Comparison of ENCODE assay signal across 22 cellular contexts in genomic region chr1:214379254-214379970, GRCh38.
A peak's percentile ranks its signal among the peaks of the same experiment; 100 is the strongest.
DNase-seq lines count a peak whose midpoint lies in the region; ATAC-seq and TF ChIP-seq lines count a peak whose summit lies in the region.
"Had no signal": no experiment of that assay in that cellular context is flagged by ENCODE, and none has a peak within 500 bp of the region (broad histone marks: within the 10 kb centered on the region; RNA-seq: fewer than 3 reads in every experiment).

No MANE protein-coding gene starts in this region.

- POLR2A ChIA-PET in Panc1 (lab: Charles Lee): no interaction called here

- peak overlapping the region; percentile 15; the same call in 1 of the 2 replicates for H3K9ac ChIP-seq in iPS-20b (ENCODE audit: low read depth, low read length)

- peaks cover 53% of the 10 kb centered on the region for H3K4me1 Mint-ChIP-seq in progenitor cell of endocrine pancreas (ENCODE audit: low read depth)

- no TSS peak for BruUV-seq in Panc1 (replicated peaks; lab: Mats Ljungman, UMichigan)

- in situ Hi-C loops in Panc1 (cut with HindIII; ENCODE audit: low pct_unique_long_range_greater_than_20kb, low sequenced_read_pairs): no loop called here

- peak; percentile 32 for DNase-seq in ELF-1 (ENCODE audit: low read depth, low spot score)
- no peak for DNase-seq in Panc1 (ENCODE audit: low read depth, low spot score)
- no peak for DNase-seq in progenitor cell of endocrine pancreas (ENCODE audit: low spot score, unreplicated experiment)
- no peak for DNase-seq in NCI-H1417 (lab: John Stamatoyannopoulos, UW)
- DNase-seq in midbrain (lab: John Stamatoyannopoulos, UW): no peak
- no peak for DNase-seq in Right ventricle myocardium superior
- DNase-seq: ACHN; activated CD4-positive, alpha-beta T cell treated with anti-CD3 and anti-CD28 coated beads for 48 hours; activated T-cell treated with anti-CD3 and anti-CD28 coated beads, Interleukin-2, amount 50 U/mL, for 48 hours; BE2C; cerebellar nuclear complex; DMS153; dorsolateral prefrontal cortex; glutamatergic neuron; H7; KBM-7; NCI-H2171; NCI-H510A had no signal

- TF ChIP-seq CTCF in Panc1 (IDR thresholded peaks at IDR 0.05) (no peak), progenitor cell of endocrine pancreas (IDR thresholded peaks at IDR 0.05; ENCODE audit: unreplicated experiment) (no peak)

- no peaks in the 10 kb centered on the region for H3K27me3 Mint-ChIP-seq in progenitor cell of endocrine pancreas
- H3K27me3 Mint-ChIP-seq: stimulated activated naive CD8-positive, alpha-beta T cell treated with anti-CD3 and anti-CD28 coated beads, Interleukin-15, Interleukin-2, amounts not matched to agents 100 ng/mL and 50 ng/mL, for 24 hours had no signal

- H3K4me3 ChIP-seq in Panc1 (ENCODE audit: low read depth in 2 of 2, low read length in 2 of 2): no peak overlapping the region
- H3K4me3 ChIP-seq in iPS-20b (ENCODE audit: low read length): no peak overlapping the region
- H3K4me3 ChIP-seq: dorsolateral prefrontal cortex, lung had no signal

- H3K27me3 ChIP-seq in Panc1 (ENCODE audit: control insufficient read depth, insufficient read depth, low read length): no peaks in the 10 kb centered on the region
- H3K27me3 ChIP-seq in iPS-20b (ENCODE audit: insufficient read depth, low read length): no peaks in the 10 kb centered on the region
- H3K27me3 ChIP-seq: dorsolateral prefrontal cortex had no signal

- H3K9me3 ChIP-seq in Panc1 (ENCODE audit: control insufficient read depth, insufficient read depth, low read depth, low read length): no peaks in the 10 kb centered on the region
- no peaks in the 10 kb centered on the region for H3K9me3 ChIP-seq in iPS-20b (ENCODE audit: insufficient read depth, low read depth, low read length)
- H3K9me3 ChIP-seq: BE2C had no signal

- no peaks in the 10 kb centered on the region for H3K9me3 Mint-ChIP-seq in progenitor cell of endocrine pancreas (ENCODE audit: low read depth)
- H3K9me3 Mint-ChIP-seq: stimulated activated naive CD8-positive, alpha-beta T cell treated with anti-CD3 and anti-CD28 coated beads, Interleukin-15, Interleukin-2, amounts not matched to agents 100 ng/mL and 50 ng/mL, for 24 hours had no signal

- CTCF ChIA-PET in Panc1 (lab: Charles Lee): no interaction called here

- ATAC-seq in Panc1: no peak
- ATAC-seq in HG03457 (IDR thresholded peaks at IDR 0.05; ENCODE audit: unreplicated experiment): no peak
- no peak for ATAC-seq in Right ventricle myocardium superior (ENCODE audit: poor library complexity)

- H3K36me3 ChIP-seq in Panc1 (ENCODE audit: control insufficient read depth, insufficient read depth, low read length) (peaks cover 56% of the 10 kb centered on the region), iPS-20b (ENCODE audit: insufficient read depth, low read depth, low read length) (peaks cover 63% of the 10 kb centered on the region)
- H3K36me3 ChIP-seq: BE2C had no signal

- H3K4me3 Mint-ChIP-seq in progenitor cell of endocrine pancreas (ENCODE audit: low read depth): no peak overlapping the region
- H3K4me3 Mint-ChIP-seq: stimulated activated naive CD8-positive, alpha-beta T cell treated with anti-CD3 and anti-CD28 coated beads, Interleukin-15, Interleukin-2, amounts not matched to agents 100 ng/mL and 50 ng/mL, for 24 hours had no signal

- H3K27ac ChIP-seq in Panc1 (ENCODE audit: low read length) (peak overlapping the region; percentile 6; the same call in 1 of the 2 replicates), iPS-20b (ENCODE audit: low read length) (peak overlapping the region; percentile 11)
- H3K27ac ChIP-seq: dorsolateral prefrontal cortex had no signal

- peak overlapping the region; percentile 89 for H3K27ac Mint-ChIP-seq in progenitor cell of endocrine pancreas
- H3K27ac Mint-ChIP-seq: stimulated activated naive CD8-positive, alpha-beta T cell treated with anti-CD3 and anti-CD28 coated beads, Interleukin-15, Interleukin-2, amounts not matched to agents 100 ng/mL and 50 ng/mL, for 24 hours had no signal

- H3K4me1 ChIP-seq in Panc1 (ENCODE audit: control insufficient read depth, insufficient read depth, low read length): peaks cover 30% of the 10 kb centered on the region
- H3K4me1 ChIP-seq in iPS-20b (ENCODE audit: insufficient read depth, low read length): peaks cover 25% of the 10 kb centered on the region
- H3K4me1 ChIP-seq: BE2C had no signal

- peaks cover 42% of the 10 kb centered on the region for H3K36me3 Mint-ChIP-seq in progenitor cell of endocrine pancreas (ENCODE audit: insufficient read depth)

- intact Hi-C loops in Panc1 (cut with micrococcal nuclease; ENCODE audit: unreplicated experiment) (no loop called here), Right ventricle myocardium superior (cut with DNase I) (no loop called here)
